In genomic region chr15:49145651-49146609, GRCh38 we compare ENCODE assay signal across 8 cellular contexts. TPM values are rescaled to one million over a fixed set of nuclear protein-coding genes. Genes with fewer than 3 reads are reported as not detected.
DNase-seq lines count a peak whose midpoint lies in the region; ATAC-seq, FAIRE-seq and TF ChIP-seq lines count a peak whose summit lies in the region.

No MANE protein-coding gene starts in this region.

- RAD21 ChIA-PET in GM12878 (lab: Charles Lee; ENCODE audit: unreplicated experiment): interaction anchor here (0.8 to 3.7 kb wide), 19 partner anchors 9 to 791 kb away, joined by 3 to 25 read pairs (median 4); partner anchors contain the start of genes COPS2, EID1 and FGF7

- no peak overlapping the region for H3K9ac ChIP-seq in GM12878 (ENCODE audit: control insufficient read depth, insufficient read depth, low read length)

- no peak overlapping the region for H3K27ac ChIP-seq in GM12878 (ENCODE audit: control insufficient read depth, insufficient read depth)
- peak overlapping the region in 3 of 4 donors; percentile 1 to 67 (median 47) for H3K27ac ChIP-seq in tibial nerve

- peaks cover 57% of the 10 kb centered on the region for H3K79me2 ChIP-seq in GM12878 (ENCODE audit: control insufficient read depth, insufficient read depth, low read length)

- peak; percentile 57 for TF ChIP-seq RAD21 in GM12878 (IDR thresholded peaks at IDR 0.05; ENCODE audit: insufficient read depth, low read depth, low read length)

- FAIRE-seq in GM12878 (lab: Jason Lieb, UNC): no peak

- no peak overlapping the region for H2AFZ ChIP-seq in GM12878 (ENCODE audit: control insufficient read depth, low read depth, low read length)

- in situ Hi-C loops in GM12878 (cut with MboI): no loop called here

- TF ChIP-seq CTCF in BE2C (IDR thresholded peaks at IDR 0.05; ENCODE audit: low read depth, low read length) (peak; percentile 78), GM12864 (IDR thresholded peaks at IDR 0.05; ENCODE audit: low read depth, low read length, missing control alignments) (peak; percentile 60), GM12878 (IDR thresholded peaks at IDR 0.05 in 2 of 3, conservative IDR thresholded peaks at IDR 0.05 in 1 of 3; ENCODE audit: control insufficient read depth in 2 of 3, extremely low read depth in 1 of 3, insufficient read depth in 1 of 3, low read depth in 3 of 3, low read length in 3 of 3) (peak; percentile 59 to 64 (median 63); a peak in 5 of 6 replicates), tibial nerve (IDR thresholded peaks at IDR 0.05) (peak; percentile 37 to 70 (median 56))

- CTCF ChIA-PET in GM12878 (lab: Yijun Ruan, JAX): interaction anchor here (0.6 to 4.8 kb wide), 50 partner anchors 9 to 1950 kb away, joined by 3 to 95 read pairs (median 4); partner anchors contain the start of genes CEP152, COPS2, EID1 and SECISBP2L

- intact Hi-C loops in GM12878 (cut with micrococcal nuclease; ENCODE audit: unreplicated experiment): loop anchor here (2.0 to 5.0 kb wide), 2 partner anchors 99 to 285 kb away; partner anchors contain the start of gene SECISBP2L

- H3K27me3 ChIP-seq in BE2C (no peaks in the 10 kb centered on the region), GM12878 (replicated peaks in 1 of 2; ENCODE audit: control insufficient read depth in 2 of 2, insufficient read depth in 2 of 2, low read length in 1 of 2) (no peaks in the 10 kb centered on the region), tibial nerve (no peaks in the 10 kb centered on the region)

- SMC1A ChIA-PET in GM12878 (lab: Charles Lee; ENCODE audit: uncharacterized antibody, unreplicated experiment): interaction anchor here (0.6 to 4.0 kb wide), 25 partner anchors 9 to 852 kb away, joined by 3 to 47 read pairs (median 4); partner anchors contain the start of genes COPS2, EID1 and FGF7

- H3K4me3 ChIP-seq in BE2C (ENCODE audit: low read depth, low read length) (no peak overlapping the region), GM12864 (ENCODE audit: low read depth, low read length) (no peak overlapping the region), GM12878 (no peak overlapping the region), tibial nerve (no peak overlapping the region)

- no TSS peak for BruUV-seq in GM12878 (replicated peaks; lab: Mats Ljungman, UMichigan)

- H3K9me3 ChIP-seq in BE2C: no peaks in the 10 kb centered on the region
- no peaks in the 10 kb centered on the region for H3K9me3 ChIP-seq in GM12878 (replicated peaks; ENCODE audit: control insufficient read depth, insufficient read depth, low read length)
- H3K9me3 ChIP-seq in tibial nerve: no peaks in the 10 kb centered on the region

- WGBS in GM12878 (ENCODE audit: insufficient coverage, insufficient replicate concordance, low lambda C conversion rate, missing lambda C conversion rate): 5% methylated on average over 3 of the region's 3 CpGs
- 18 to 24% methylated on average over 3 of the region's 3 CpGs for WGBS in tibial nerve, 2 donors

- DNase-seq in BE2C: peak; percentile 54
- no peak for DNase-seq in GM12864 (ENCODE audit: low read depth)
- peak; percentile 25 for DNase-seq in NCI-H526 treated with DMSO at 0.1 percent for 48 hours (lab: John Stamatoyannopoulos, UW)
- no peak for DNase-seq in GM12878 (ENCODE audit: low read depth, low spot score)
- DNase-seq in iris pigment epithelial cell (ENCODE audit: low read depth): peak; percentile 77
- DNase-seq in tibial nerve (ENCODE audit: low spot score in 2 of 2): peak in 1 of 2 donors; percentile 71
- no peak for DNase-seq in epidermal melanocyte (ENCODE audit: insufficient read length, low spot score)

- TF ChIP-seq EP300 in GM12878 (IDR thresholded peaks at IDR 0.05; ENCODE audit: borderline replicate concordance in 1 of 2, control insufficient read depth in 1 of 2, low read depth in 2 of 2, low read length in 2 of 2): no peak
- no peak for TF ChIP-seq EP300 in tibial nerve (IDR thresholded peaks at IDR 0.05)

- peak; percentile 75 for ATAC-seq in GM12878
- ATAC-seq in esophagus mucosa: no peak

- no peak overlapping the region for H3K4me2 ChIP-seq in GM12878 (ENCODE audit: control insufficient read depth, insufficient read depth)

- H4K20me1 ChIP-seq in GM12878 (ENCODE audit: control insufficient read depth, insufficient read depth): no peaks in the 10 kb centered on the region

- POLR2A ChIA-PET in GM12878 (lab: Charles Lee): interaction anchor here (1.1 to 1.8 kb wide), 3 partner anchors 9 to 100 kb away, joined by 3 to 8 read pairs (median 3); partner anchors contain the start of genes COPS2 and SECISBP2L

- H3K36me3 ChIP-seq in BE2C (peaks cover 37% of the 10 kb centered on the region), GM12878 (ENCODE audit: control insufficient read depth in 2 of 2, insufficient read depth in 2 of 2, low read length in 1 of 2) (peaks cover 9 to 15% of the 10 kb centered on the region in 2 experiments), tibial nerve (peaks cover 0 to 30% (median 13%) of the 10 kb centered on the region in 3 donors)

- no peak for TF ChIP-seq POLR2A in GM12878 (IDR thresholded peaks at IDR 0.05; ENCODE audit: low read depth, low read length)
- TF ChIP-seq POLR2A in tibial nerve (IDR thresholded peaks at IDR 0.05): no peak

- H3K4me1 ChIP-seq in BE2C (peaks cover 7% of the 10 kb centered on the region; the same call in 1 of the 2 replicates), GM12878 (ENCODE audit: control insufficient read depth, insufficient read depth, low read length) (no peaks in the 10 kb centered on the region), tibial nerve (peaks cover 0 to 70% (median 11%) of the 10 kb centered on the region in 4 donors)

TF ChIP-seq in GM12878, 131 proteins besides CTCF, POLR2A, EP300 and RAD21:
- TF ChIP-seq ZNF24 (IDR thresholded peaks at IDR 0.05) (0 out of 2 replicates have a peak, but pooled peaks have one; percentile 14), CHD2 (IDR thresholded peaks at IDR 0.05; ENCODE audit: borderline replicate concordance, low read depth, low read length) (no peak), PKNOX1 (IDR thresholded peaks at IDR 0.05) (0 out of 2 replicates have a peak, but pooled peaks have one; percentile 18), SMC3 (IDR thresholded peaks at IDR 0.05; ENCODE audit: borderline replicate concordance, low read length) (peak; percentile 49; the same call in 1 of the 2 replicates)
TF ChIP-seq in GM12878: peak in this region for 3.

RNA-seq across cellular contexts. Expression of gene COPS2, which starts 9.5 kb away (rescaled TPM):
- 42.1 TPM for polyA plus RNA-seq in BE2C (2012; ENCODE audit: insufficient read depth, insufficient read length, low read depth)
- total RNA-seq in GM12878 (2013; cell fraction: nucleolus; rRNA removed): 56.6 and 60.9 TPM in 2 replicates
- 31.5 and 35.3 TPM in 2 replicates for total RNA-seq in GM12878 (2014; rRNA removed)
- total RNA-seq in GM12878 (2014; rRNA removed; fragmentation: Illumina TruSeq; extraction: Trizol): 102 and 106 TPM in 2 replicates
- total RNA-seq in GM12878 (2021): 72.0 and 74.6 TPM in 2 replicates
- 38.0 TPM for polyA plus RNA-seq in GM12878 (2011; ENCODE audit: low read depth)
- 78.0 and 155 TPM in 2 replicates for polyA plus RNA-seq in GM12878 (2011; rRNA removed)
- 18.2 and 23.2 TPM in 2 replicates for polyA plus RNA-seq in GM12878 (2011; cell fraction: cytosol; rRNA removed)
- 22.7 and 24.1 TPM in 2 replicates for polyA plus RNA-seq in GM12878 (2011; cell fraction: nucleus; rRNA removed)
- polyA plus RNA-seq in GM12878 (2012): 51.4 and 61.9 TPM in 2 replicates
- polyA plus RNA-seq in GM12878 (2014; fragmentation: Illumina TruSeq; extraction: Trizol): 115 and 156 TPM in 2 replicates
- 10 to 100 TPM; 74.5 to 85.9 TPM for polyA plus RNA-seq in GM12878 (2014; fragmentation: Nextera tagmentation; extraction: Ambion mirVana)
- 62.6 and 78.7 TPM in 2 replicates for polyA plus RNA-seq in GM12878 (2014; rRNA removed)
- polyA plus RNA-seq in GM12878 (2016; fragmentation: Nextera tagmentation; extraction: Ambion mirVana): 10 to 100 TPM; 40.9 to 50.9 TPM
- polyA minus RNA-seq in GM12878 (2011; rRNA and poly(A)+ RNA removed): 30.9 and 58.7 TPM in 2 replicates
- polyA minus RNA-seq in GM12878 (2011; cell fraction: cytosol; rRNA and poly(A)+ RNA removed): 20.1 and 21.2 TPM in 2 replicates
- 16.3 and 30.5 TPM in 2 replicates for polyA minus RNA-seq in GM12878 (2011; cell fraction: nucleus; rRNA and poly(A)+ RNA removed)
- 10 to 100 TPM; 57.1 to 88.5 (median 67.7) TPM for total RNA-seq in tibial nerve
- 53.2 TPM for total RNA-seq in esophagus mucosa

RNA-seq across cellular contexts. Expression of gene GALK2, which starts 24.1 kb away (rescaled TPM):
- 24.5 TPM for polyA plus RNA-seq in BE2C (2012; ENCODE audit: insufficient read depth, insufficient read length, low read depth)
- 45.1 and 46.2 TPM in 2 replicates for total RNA-seq in GM12878 (2013; cell fraction: nucleolus; rRNA removed)
- 16.5 and 18.6 TPM in 2 replicates for total RNA-seq in GM12878 (2014; rRNA removed)
- 14.2 and 18.0 TPM in 2 replicates for total RNA-seq in GM12878 (2014; rRNA removed; fragmentation: Illumina TruSeq; extraction: Trizol)
- total RNA-seq in GM12878 (2021): 11.9 and 15.1 TPM in 2 replicates
- polyA plus RNA-seq in GM12878 (2011; ENCODE audit: low read depth): 9.5 TPM
- 13.5 and 16.2 TPM in 2 replicates for polyA plus RNA-seq in GM12878 (2011; rRNA removed)
- polyA plus RNA-seq in GM12878 (2011; cell fraction: cytosol; rRNA removed): 11.2 and 11.9 TPM in 2 replicates
- 9.1 and 10.8 TPM in 2 replicates for polyA plus RNA-seq in GM12878 (2011; cell fraction: nucleus; rRNA removed)
- 14.1 and 17.6 TPM in 2 replicates for polyA plus RNA-seq in GM12878 (2012)
- polyA plus RNA-seq in GM12878 (2014; fragmentation: Illumina TruSeq; extraction: Trizol): 13.5 and 17.4 TPM in 2 replicates
- 10 to 100 TPM; 20.8 to 26.7 TPM for polyA plus RNA-seq in GM12878 (2014; fragmentation: Nextera tagmentation; extraction: Ambion mirVana)
- polyA plus RNA-seq in GM12878 (2014; rRNA removed): 10.0 and 14.0 TPM in 2 replicates
- 10 to 100 TPM; 17.7 to 18.2 TPM for polyA plus RNA-seq in GM12878 (2016; fragmentation: Nextera tagmentation; extraction: Ambion mirVana)
- 15.4 and 24.9 TPM in 2 replicates for polyA minus RNA-seq in GM12878 (2011; rRNA and poly(A)+ RNA removed)
- polyA minus RNA-seq in GM12878 (2011; cell fraction: cytosol; rRNA and poly(A)+ RNA removed): 4.4 and 10.1 TPM in 2 replicates
- polyA minus RNA-seq in GM12878 (2011; cell fraction: nucleus; rRNA and poly(A)+ RNA removed): 25.3 and 32.4 TPM in 2 replicates
- total RNA-seq in tibial nerve: 10 to 100 TPM; 34.5 to 56.6 (median 47.4) TPM
- total RNA-seq in esophagus mucosa: 16.7 TPM

Comparison
In these comparisons a context has a peak if more than half of its experiments do, and no peak if none do; other contexts are left out.
1. DNase-seq: peak in BE2C (single experiment), NCI-H526 treated with DMSO at 0.1 percent for 48 hours (single experiment) and iris pigment epithelial cell (single experiment); none in GM12864 (single experiment), GM12878 (single experiment) and epidermal melanocyte (single experiment).
2. Peak in every context shown above with its lines, with median percentiles within 50 percentile points of each other: CTCF ChIP-seq.